Comparison of ENCODE assay signal across 14 cellular contexts in genomic region chr2:127504552-127505460, GRCh38. TPM values are rescaled to one million over a fixed set of nuclear protein-coding genes. Genes with fewer than 3 reads are reported as not detected.
DNase-seq lines count a peak whose midpoint lies in the region; ATAC-seq and TF ChIP-seq lines count a peak whose summit lies in the region.
"Had no signal": no experiment of that assay in that cellular context is flagged by ENCODE, and none has a peak within 500 bp of the region (broad histone marks: within the 10 kb centered on the region; RNA-seq: fewer than 3 reads in every experiment).

No MANE protein-coding gene starts in this region.

- peaks cover 58% of the 10 kb centered on the region for H3K79me2 ChIP-seq in PC-9 (ENCODE audit: low read depth)
- peaks cover 30% of the 10 kb centered on the region for H3K79me2 ChIP-seq in fibroblast of lung (ENCODE audit: control insufficient read depth, insufficient read depth, low read length)

- H3K27me3 Mint-ChIP-seq in MCF 10A (ENCODE audit: insufficient read depth, unreplicated experiment): no peaks in the 10 kb centered on the region

- H3K4me1 ChIP-seq in breast epithelium: peaks cover 0 to 7% of the 10 kb centered on the region in 2 donors
- H3K4me1 ChIP-seq in PC-9 (replicated peaks; ENCODE audit: insufficient read depth): peaks cover 29% of the 10 kb centered on the region
- H3K4me1 ChIP-seq in fibroblast of lung (ENCODE audit: control insufficient read depth, extremely low read depth, insufficient read depth, low read length): peaks cover 13% of the 10 kb centered on the region
- H3K4me1 ChIP-seq: colonic mucosa had no signal

- DNase-seq in MCF 10A (ENCODE audit: unreplicated experiment) (no peak), breast epithelium (ENCODE audit: low spot score in 2 of 2) (no peak), PC-9 (no peak), fibroblast of lung (ENCODE audit: low read depth in 2 of 2) (no peak), substantia nigra (lab: John Stamatoyannopoulos, UW) (no peak), NCI-H526 (lab: John Stamatoyannopoulos, UW) (no peak), Ammon's horn (ENCODE audit: low spot score) (no peak)
- DNase-seq: colonic mucosa, mesendoderm, NCI-H1436, NCI-H524 treated with DMSO at 0.1 percent for 48 hours, upper lobe of right lung had no signal

- POLR2A ChIA-PET in MCF 10A (lab: Yijun Ruan, JAX): interaction anchor here (0.6 to 1.5 kb wide), 3 partner anchors 13 to 181 kb away, joined by 3 to 12 read pairs (median 3); partner anchors contain the start of gene IWS1
- POLR2A ChIA-PET in PC-9 (lab: Charles Lee; ENCODE audit: unreplicated experiment): no interaction called here

- TF ChIP-seq CTCF in MCF 10A (IDR thresholded peaks at IDR 0.05; ENCODE audit: unreplicated experiment) (no peak), breast epithelium (IDR thresholded peaks at IDR 0.05) (no peak), PC-9 (conservative IDR thresholded peaks at IDR 0.05) (no peak), fibroblast of lung (conservative IDR thresholded peaks at IDR 0.05 in 1 of 2, IDR thresholded peaks at IDR 0.05 in 1 of 2; ENCODE audit: low read depth in 1 of 2, low read length in 2 of 2) (no peak)

- no peak overlapping the region for H2AFZ ChIP-seq in PC-9
- no peak overlapping the region for H2AFZ ChIP-seq in fibroblast of lung (ENCODE audit: low read length)
- H2AFZ ChIP-seq: parathyroid adenoma had no signal

- H3K9me3 Mint-ChIP-seq in MCF 10A (ENCODE audit: unreplicated experiment): no peaks in the 10 kb centered on the region

- peaks cover 46% of the 10 kb centered on the region for H3F3A ChIP-seq in PC-9 (ENCODE audit: insufficient read depth, low read depth)

- no peak overlapping the region for H3K9ac ChIP-seq in fibroblast of lung (ENCODE audit: insufficient read depth, low read length)
- H3K9ac ChIP-seq: parathyroid adenoma had no signal

- peaks cover 57% of the 10 kb centered on the region for H3K36me3 Mint-ChIP-seq in MCF 10A (ENCODE audit: insufficient read depth, unreplicated experiment)

- no peak for TF ChIP-seq POLR2A in breast epithelium (IDR thresholded peaks at IDR 0.05)

- no peaks in the 10 kb centered on the region for H3K9me2 ChIP-seq in PC-9 (ENCODE audit: insufficient read depth)

- H3K4me1 Mint-ChIP-seq in MCF 10A (ENCODE audit: insufficient read depth, unreplicated experiment): peaks cover 19% of the 10 kb centered on the region

- H3K36me3 ChIP-seq in breast epithelium: no peaks in the 10 kb centered on the region
- H3K36me3 ChIP-seq in PC-9 (ENCODE audit: low read depth): peaks cover 61% of the 10 kb centered on the region
- H3K36me3 ChIP-seq in fibroblast of lung (ENCODE audit: control insufficient read depth, insufficient read depth, low read length): peaks cover 11% of the 10 kb centered on the region

- no peak overlapping the region for H3K27ac Mint-ChIP-seq in MCF 10A (ENCODE audit: low read depth, unreplicated experiment)

- no peaks in the 10 kb centered on the region for H3K9me3 ChIP-seq in breast epithelium
- H3K9me3 ChIP-seq in PC-9 (ENCODE audit: insufficient read depth, low read depth): no peaks in the 10 kb centered on the region
- no peaks in the 10 kb centered on the region for H3K9me3 ChIP-seq in fibroblast of lung (ENCODE audit: control insufficient read depth, insufficient read depth, low read depth, low read length)
- H3K9me3 ChIP-seq: colonic mucosa, upper lobe of right lung had no signal

- ATAC-seq in HG03457 (IDR thresholded peaks at IDR 0.05; ENCODE audit: unreplicated experiment): no peak
- ATAC-seq: upper lobe of right lung had no signal

- H3K27ac ChIP-seq in breast epithelium (no peak overlapping the region), PC-9 (no peak overlapping the region), fibroblast of lung (ENCODE audit: insufficient read depth, low read length) (peak overlapping the region; percentile 41), substantia nigra (ENCODE audit: low read depth, low read length, poor library complexity, severe bottlenecking) (peak overlapping the region; percentile 63)
- H3K27ac ChIP-seq: colonic mucosa, parathyroid adenoma, upper lobe of right lung had no signal

- intact Hi-C loops in MCF 10A (cut with micrococcal nuclease) (loop anchor here (5.0 kb wide), 1 partner anchor 142 kb away; the partner anchor contains the start of gene GPR17), breast epithelium (cut with DNase I; ENCODE audit: low total_unique reads) (no loop called here), PC-9 (cut with micrococcal nuclease; ENCODE audit: unreplicated experiment) (loop anchor here (5.0 kb wide), 1 partner anchor 142 kb away; the partner anchor contains the start of gene GPR17)

- CTCF ChIA-PET in MCF 10A (lab: Yijun Ruan, JAX) (interaction anchor here (0.6 to 2.0 kb wide), 7 partner anchors 11 to 181 kb away, joined by 3 to 11 read pairs (median 4); no protein-coding TSS in a partner anchor), PC-9 (lab: Charles Lee) (interaction anchor here (0.7 kb wide), 1 partner anchor 178 kb away, joined by 3 read pairs; no protein-coding TSS in a partner anchor)

- H4K20me1 ChIP-seq in PC-9 (ENCODE audit: insufficient read depth): peaks cover 54% of the 10 kb centered on the region
- H4K20me1 ChIP-seq in fibroblast of lung (ENCODE audit: control insufficient read depth, extremely low read depth, insufficient read depth, low read length): peaks cover 1% of the 10 kb centered on the region

- TSS peak; percentile 85 for BruUV-seq in MCF 10A (replicated peaks; lab: Mats Ljungman, UMichigan)
- TSS peak; percentile 64 for BruUV-seq in PC-9 (replicated peaks; lab: Mats Ljungman, UMichigan)

- no peak overlapping the region for H3K4me3 Mint-ChIP-seq in MCF 10A (ENCODE audit: unreplicated experiment)

- H3K4me3 ChIP-seq in breast epithelium: no peak overlapping the region
- no peak overlapping the region for H3K4me3 ChIP-seq in PC-9
- no peak overlapping the region for H3K4me3 ChIP-seq in fibroblast of lung (replicated peaks in 1 of 4; ENCODE audit: control extremely low read depth in 1 of 4, insufficient read depth in 1 of 4, low read depth in 3 of 4, low read length in 4 of 4)
- H3K4me3 ChIP-seq: colonic mucosa, upper lobe of right lung had no signal

- H3K4me2 ChIP-seq in PC-9: no peak overlapping the region
- no peak overlapping the region for H3K4me2 ChIP-seq in fibroblast of lung (ENCODE audit: extremely low read depth, insufficient read depth, low read length)

- H3K27me3 ChIP-seq in breast epithelium: no peaks in the 10 kb centered on the region
- no peaks in the 10 kb centered on the region for H3K27me3 ChIP-seq in PC-9 (ENCODE audit: insufficient read depth, low read depth)
- H3K27me3 ChIP-seq in fibroblast of lung (ENCODE audit: control insufficient read depth, insufficient read depth, low read length): no peaks in the 10 kb centered on the region
- H3K27me3 ChIP-seq: colonic mucosa, upper lobe of right lung had no signal

RNA-seq across cellular contexts. Expression of gene IWS1, which starts 21.5 kb away (rescaled TPM):
- 56.8 and 57.0 TPM in 2 replicates for total RNA-seq in MCF 10A (2022)
- total RNA-seq in breast epithelium: 10 to 100 TPM; 24.0 to 51.8 (median 43.2) TPM
- 47.3 and 51.3 TPM in 2 replicates for total RNA-seq in PC-9 (2021)
- total RNA-seq in fibroblast of lung: 34.7 and 44.1 TPM in 2 replicates
- 47.4 and 56.0 TPM in 2 replicates for polyA plus RNA-seq in fibroblast of lung
- polyA plus RNA-seq in fibroblast of lung (2012): 36.1 and 37.5 TPM in 2 replicates
- 6.2 and 9.3 TPM in 2 replicates for polyA minus RNA-seq in fibroblast of lung (ENCODE audit: low replicate concordance)

RNA-seq across cellular contexts. Expression of gene MYO7B, which starts 30.7 kb away (rescaled TPM):
- total RNA-seq in MCF 10A (2022): not detected in 2 replicates
- total RNA-seq in breast epithelium: 1 to 10 TPM in 1 of 3 donors, under 1 TPM in 1, not detected in 1; 0.32 to 2.3 TPM
- not detected in 2 replicates for total RNA-seq in PC-9 (2021)
- total RNA-seq in fibroblast of lung: under 0.01 TPM in 1 of 2 replicates, not detected in the other
- polyA plus RNA-seq in fibroblast of lung: not detected in 2 replicates
- 0.03 TPM in 1 of 2 replicates, not detected in the other for polyA plus RNA-seq in fibroblast of lung (2012)
- polyA minus RNA-seq in fibroblast of lung (ENCODE audit: low replicate concordance): not detected in 2 replicates

Comparison
In these comparisons a context has a peak if more than half of its experiments do, and no peak if none do; other contexts are left out.
1. H3K27ac ChIP-seq: peak in fibroblast of lung (single experiment) and substantia nigra (single experiment); none in breast epithelium (0 of 2) and PC-9 (single experiment).